ENCODE assay signal across 15 cellular contexts in the genomic region with DNA sequence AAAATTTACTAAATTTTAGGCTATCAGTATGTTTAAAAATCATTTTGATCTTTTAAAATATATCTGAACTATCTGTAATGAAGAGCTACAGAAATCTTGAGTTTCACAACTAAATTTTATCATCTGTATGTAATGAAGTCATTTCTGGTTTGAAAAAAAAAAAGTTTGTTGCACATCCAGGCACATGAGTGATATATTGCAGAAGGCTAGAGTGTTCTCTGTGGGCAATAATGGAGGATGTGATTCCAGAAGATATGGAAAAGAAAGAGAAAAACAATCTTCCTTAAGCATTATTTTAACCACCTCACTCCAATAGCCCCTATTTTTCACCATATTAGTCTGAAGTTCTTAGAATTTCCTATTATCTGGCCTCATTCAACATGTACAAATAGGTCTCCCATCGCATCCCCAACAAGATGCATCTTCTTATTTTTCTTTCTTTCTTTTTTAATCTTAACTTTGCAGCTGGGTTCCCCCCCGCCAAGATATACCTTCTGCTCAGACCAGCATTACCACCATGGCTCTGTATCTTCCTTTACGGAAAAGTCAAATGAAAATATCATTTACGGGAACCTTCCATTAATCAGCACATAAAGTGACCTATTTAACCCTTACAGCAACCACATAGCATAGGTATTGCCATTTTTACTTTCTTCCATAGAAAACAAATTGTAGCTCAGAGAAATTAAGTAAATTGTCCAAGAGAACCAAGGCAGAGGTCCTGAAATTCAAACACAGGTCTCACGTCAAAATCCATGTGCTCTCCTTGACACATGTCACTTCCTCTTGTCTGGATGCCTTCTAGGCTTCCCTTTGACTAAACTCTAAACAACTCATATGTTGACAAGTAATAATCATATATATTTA.
"Had no signal": no experiment of that assay in that cellular context is flagged by ENCODE, and none has a peak within 500 bp of the region (broad histone marks: within the 10 kb centered on the region; RNA-seq: fewer than 3 reads in every experiment).

No MANE protein-coding gene starts in this region.

- H3K9me3 ChIP-seq: right lobe of liver had no signal

- H3K27me3 ChIP-seq: right lobe of liver had no signal

- DNase-seq: activated B cell treated with CpG ODN at 0.5 μM for 24 hours; activated CD4-positive, alpha-beta T cell treated with anti-CD3 and anti-CD28 coated beads, Interleukin-2, amount 10 ng/mL, durations not matched to agents 24 days and 14 days; activated CD8-positive, alpha-beta memory T cell treated with anti-CD3 and anti-CD28 coated beads for 24 hours; activated naive CD4-positive, alpha-beta T cell treated with anti-CD3 and anti-CD28 coated beads for 36 hours; central memory CD4-positive, alpha-beta T cell; effector CD8-positive, alpha-beta T cell; occipital lobe; right lobe of liver; stimulated activated CD4-positive, alpha-beta T cell treated with anti-CD3 and anti-CD28 coated beads, Interleukin-12 subunit alpha, Interleukin-12 subunit beta, amount 100 ng/mL, for 4 hours; stimulated activated CD4-positive, alpha-beta T cell treated with anti-CD3 and anti-CD28 coated beads, Interleukin-2, amount 100 ng/mL, for 48 hours; stimulated activated naive CD4-positive, alpha-beta T cell treated with Interleukin-2 at 50 U/mL for 16 hours; T1000 had no signal

- H3K36me3 ChIP-seq: right lobe of liver had no signal

- H3K4me3 ChIP-seq: coronary artery, right lobe of liver had no signal

- ATAC-seq: left lobe of liver; natural killer cell treated with Interleukin-12 subunit alpha and Interleukin-12 subunit beta and Interleukin-15 and Interleukin-18, amount 100 ng/mL, for 72 hours; right lobe of liver had no signal

- H3K27ac ChIP-seq: right lobe of liver had no signal
